In genomic region chrX:45619290-45619689, GRCh38 we compare ENCODE assay signal across 20 cellular contexts.
DNase-seq lines count a peak whose midpoint lies in the region; ATAC-seq, FAIRE-seq and TF ChIP-seq lines count a peak whose summit lies in the region.
"Had no signal": no experiment of that assay in that cellular context is flagged by ENCODE, and none has a peak within 500 bp of the region (broad histone marks: within the 10 kb centered on the region; RNA-seq: fewer than 3 reads in every experiment).

No MANE protein-coding gene starts in this region.

- no peak overlapping the region for H2AK5ac ChIP-seq in mesenchymal stem cell (ENCODE audit: low read length, severe bottlenecking)

- no peaks in the 10 kb centered on the region for H3K27me3 Mint-ChIP-seq in astrocyte (ENCODE audit: low read depth, unreplicated experiment)
- H3K27me3 Mint-ChIP-seq: activated CD4-positive, alpha-beta T cell treated with anti-CD3 and anti-CD28 coated beads, Interleukin-2, amount 10 ng/mL, durations not matched to agents 24 days and 14 days had no signal

- peaks cover 29% of the 10 kb centered on the region for H3K4me1 Mint-ChIP-seq in astrocyte (ENCODE audit: low read depth, unreplicated experiment)

- H3K27ac Mint-ChIP-seq in astrocyte (ENCODE audit: unreplicated experiment), result peak overlapping the region; percentile 42
- H3K27ac Mint-ChIP-seq: activated CD4-positive, alpha-beta T cell treated with anti-CD3 and anti-CD28 coated beads, Interleukin-2, amount 10 ng/mL, durations not matched to agents 24 days and 14 days had no signal

- no peak overlapping the region for H2BK5ac ChIP-seq in mesenchymal stem cell (ENCODE audit: low read depth, low read length, poor library complexity, severe bottlenecking)

- TF ChIP-seq CTCF in AG09309 (IDR thresholded peaks at IDR 0.05; ENCODE audit: control insufficient read depth, insufficient read depth, low read depth, low read length, missing control alignments) (no peak), astrocyte (IDR thresholded peaks at IDR 0.05; ENCODE audit: insufficient read depth, low read depth, low read length) (no peak)

- H3K79me2 ChIP-seq in astrocyte (ENCODE audit: insufficient read depth, low read length), result no peaks in the 10 kb centered on the region

- ATAC-seq in HG03159 (IDR thresholded peaks at IDR 0.05; ENCODE audit: unreplicated experiment), result no peak
- no peak for ATAC-seq in GM18519 (IDR thresholded peaks at IDR 0.05; ENCODE audit: low FRiP score, unreplicated experiment)
- ATAC-seq in GM21528 (IDR thresholded peaks at IDR 0.05; ENCODE audit: low FRiP score, unreplicated experiment), result no peak
- ATAC-seq: gastroesophageal sphincter, Panc1 had no signal

- no peak overlapping the region for H3K18ac ChIP-seq in mesenchymal stem cell (ENCODE audit: low read depth in 1 of 2, low read length in 2 of 2)

- H3K36me3 ChIP-seq in astrocyte (ENCODE audit: insufficient read depth, low read length) (no peaks in the 10 kb centered on the region), mesenchymal stem cell (ENCODE audit: control insufficient read depth in 1 of 2, insufficient read depth in 2 of 2, low read depth in 1 of 2, low read length in 2 of 2) (no peaks in the 10 kb centered on the region)
- H3K36me3 ChIP-seq: ascending aorta, colonic mucosa, gastroesophageal sphincter, HAP-1 had no signal

- in situ Hi-C loops in KBM-7 (cut with MboI; ENCODE audit: low pct_unique_long_range_greater_than_20kb, low sequenced_read_pairs), result no loop called here

- H3K4me1 ChIP-seq in astrocyte (ENCODE audit: insufficient read depth, low read length) (peaks cover 22% of the 10 kb centered on the region), mesenchymal stem cell (ENCODE audit: control insufficient read depth, insufficient read depth, low read depth, low read length) (no peaks in the 10 kb centered on the region)
- H3K4me1 ChIP-seq: colonic mucosa, HAP-1 had no signal

- H2BK12ac ChIP-seq in mesenchymal stem cell (ENCODE audit: low read length in 2 of 2), result no peak overlapping the region

- peaks cover 3% of the 10 kb centered on the region for H3K9me3 Mint-ChIP-seq in astrocyte (ENCODE audit: unreplicated experiment)

- H3K9ac ChIP-seq in astrocyte (ENCODE audit: low read length) (no peak overlapping the region), mesenchymal stem cell (ENCODE audit: low read length) (peak overlapping the region; percentile 18)

- no peak overlapping the region for H3K14ac ChIP-seq in mesenchymal stem cell (ENCODE audit: low read length in 2 of 2)

- WGBS in mesenchymal stem cell, result no CpG with 5 or more reads among the region's 2 CpGs

- H3K4me3 ChIP-seq in AG09309 (ENCODE audit: control insufficient read depth, low read depth, low read length) (no peak overlapping the region), astrocyte (ENCODE audit: insufficient read depth, low read depth, low read length) (no peak overlapping the region), mesenchymal stem cell (ENCODE audit: insufficient read depth in 1 of 2, low read depth in 1 of 2, low read length in 2 of 2) (no peak overlapping the region)
- H3K4me3 ChIP-seq: ascending aorta, colonic mucosa, gastroesophageal sphincter, HAP-1 had no signal

- peaks cover 3% of the 10 kb centered on the region for H3K9me3 ChIP-seq in astrocyte (ENCODE audit: insufficient read depth, low read depth, low read length)
- H3K9me3 ChIP-seq in mesenchymal stem cell (ENCODE audit: control insufficient read depth, low read length), result peaks cover 10% of the 10 kb centered on the region
- H3K9me3 ChIP-seq: ascending aorta, colonic mucosa, gastroesophageal sphincter, HAP-1 had no signal

- no peak overlapping the region for H3K4ac ChIP-seq in mesenchymal stem cell (ENCODE audit: low read depth in 1 of 2, low read length in 2 of 2)

- H3K27ac ChIP-seq in astrocyte (ENCODE audit: low read depth, low read length), result peak overlapping the region; percentile 53
- peak overlapping the region; percentile 54 for H3K27ac ChIP-seq in mesenchymal stem cell (ENCODE audit: low read length, poor library complexity, severe bottlenecking)
- H3K27ac ChIP-seq: ascending aorta, colonic mucosa, gastroesophageal sphincter had no signal

- DNase-seq in AG09309 (ENCODE audit: low read depth) (peak; percentile 29), KBM-7 (peak; percentile 41), astrocyte (ENCODE audit: low read depth) (peak; percentile 71), mesenchymal stem cell (peak; percentile 57), activated gamma-delta T cell (lab: John Stamatoyannopoulos, UW) (no peak)
- DNase-seq: activated CD4-positive, alpha-beta T cell treated with anti-CD3 and anti-CD28 coated beads, Interleukin-2, amount 10 ng/mL, durations not matched to agents 24 days and 14 days; Calu3; colonic mucosa; NCI-H1092; NCI-H2171 treated with DMSO at 0.1 percent for 48 hours; NCI-H774; small intestine; stimulated activated CD4-positive, alpha-beta T cell treated with anti-CD3 and anti-CD28 coated beads, Interleukin-4, amount 100 ng/mL, for 24 hours had no signal

- FAIRE-seq in astrocyte (lab: Jason Lieb, UNC), result peak; percentile 98
- FAIRE-seq: small intestine had no signal

- no peak overlapping the region for H3K23ac ChIP-seq in mesenchymal stem cell (ENCODE audit: low read length in 2 of 2)

- H4K91ac ChIP-seq in mesenchymal stem cell (ENCODE audit: low read length), result no peak overlapping the region

- H3K4me3 Mint-ChIP-seq in astrocyte (ENCODE audit: unreplicated experiment), result no peak overlapping the region
- H3K4me3 Mint-ChIP-seq: activated CD4-positive, alpha-beta T cell treated with anti-CD3 and anti-CD28 coated beads, Interleukin-2, amount 10 ng/mL, durations not matched to agents 24 days and 14 days had no signal

- H2BK120ac ChIP-seq in mesenchymal stem cell (ENCODE audit: low read depth, low read length), result no peak overlapping the region

- no peaks in the 10 kb centered on the region for H3K79me1 ChIP-seq in mesenchymal stem cell (replicated peaks; ENCODE audit: low read length, poor library complexity, severe bottlenecking)

- H2AFZ ChIP-seq in astrocyte (ENCODE audit: low read depth, low read length) (no peak overlapping the region), mesenchymal stem cell (ENCODE audit: low read depth, low read length) (no peak overlapping the region)

- H4K8ac ChIP-seq in mesenchymal stem cell (ENCODE audit: low read length), result no peak overlapping the region

- H2BK15ac ChIP-seq in mesenchymal stem cell (ENCODE audit: low read depth, poor library complexity, severe bottlenecking), result no peak overlapping the region

- no peaks in the 10 kb centered on the region for H4K20me1 ChIP-seq in astrocyte (ENCODE audit: insufficient read depth, low read length)

- H3K27me3 ChIP-seq in astrocyte (ENCODE audit: insufficient read depth, low read length), result no peaks in the 10 kb centered on the region
- no peaks in the 10 kb centered on the region for H3K27me3 ChIP-seq in mesenchymal stem cell (ENCODE audit: control insufficient read depth in 1 of 2, insufficient read depth in 1 of 2, low read length in 2 of 2)
- H3K27me3 ChIP-seq: ascending aorta, colonic mucosa, gastroesophageal sphincter had no signal

- H3K4me2 ChIP-seq in astrocyte (ENCODE audit: low read length), result peak overlapping the region; percentile 10
- H3K4me2 ChIP-seq in mesenchymal stem cell (ENCODE audit: low read length, poor library complexity, severe bottlenecking), result no peak overlapping the region

- H3K36me3 Mint-ChIP-seq in astrocyte (ENCODE audit: low read depth, unreplicated experiment), result no peaks in the 10 kb centered on the region
